Comparison of ENCODE assay signal across 7 cellular contexts in the genomic region with DNA sequence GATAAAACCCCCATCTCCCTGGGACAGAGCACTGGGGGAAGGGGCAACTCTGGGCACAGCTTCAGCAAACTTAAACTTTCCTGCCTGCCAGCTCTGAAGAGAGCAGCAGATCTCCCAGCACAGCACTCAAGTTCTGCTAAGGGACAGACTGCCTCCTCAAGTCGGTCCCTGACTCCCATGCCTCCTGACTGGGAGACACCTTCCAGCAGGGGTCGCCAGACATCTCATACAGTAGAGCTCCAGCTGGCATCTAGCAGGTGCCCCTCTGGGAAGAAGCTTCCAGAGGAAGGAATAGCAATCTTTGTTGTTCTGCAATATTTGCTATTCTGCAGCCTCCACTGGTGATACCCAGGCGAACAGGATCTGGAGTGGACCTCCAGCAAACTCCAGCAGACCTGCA.
DNase-seq lines count a peak whose midpoint lies in the region; TF ChIP-seq lines count a peak whose summit lies in the region.
"Not testable (repeated sequence)": the region's sequence is repeated elsewhere in the genome, so short reads cannot be mapped to it uniquely, and the experiment has no call there.

No MANE protein-coding gene starts in this region.

- not testable (repeated sequence) for H3K4me1 Mint-ChIP-seq in MCF 10A (ENCODE audit: insufficient read depth, unreplicated experiment)

- not testable (repeated sequence) for DNase-seq in GM13976 (ENCODE audit: low spot score); LNCaP clone FGC (ENCODE audit: low read depth); fibroblast of the aortic adventitia (ENCODE audit: low read depth)
- DNase-seq in OCI-LY7 (ENCODE audit: low spot score), result peak; percentile 3
- peak; percentile 27 for DNase-seq in WERI-Rb-1
- DNase-seq in MCF 10A (ENCODE audit: unreplicated experiment), result peak; percentile 4

- not testable (repeated sequence) for H3K36me3 ChIP-seq in DOHH2 (ENCODE audit: control insufficient read depth, low read length); OCI-LY7 (ENCODE audit: insufficient read depth, low read length); WERI-Rb-1

- not testable (repeated sequence) for BruUV-seq in OCI-LY7 (replicated peaks; lab: Mats Ljungman, UMichigan); MCF 10A (replicated peaks; lab: Mats Ljungman, UMichigan)

- not testable (repeated sequence) for H3K36me3 Mint-ChIP-seq in MCF 10A (ENCODE audit: insufficient read depth, unreplicated experiment)

- not testable (repeated sequence) for H3K79me2 ChIP-seq in DOHH2 (ENCODE audit: control insufficient read depth, low read length); OCI-LY7 (ENCODE audit: insufficient read depth, low read depth, low read length)

- not testable (repeated sequence) for H3K27me3 Mint-ChIP-seq in MCF 10A (ENCODE audit: insufficient read depth, unreplicated experiment)

- not testable (repeated sequence) for H3K27ac ChIP-seq in DOHH2 (ENCODE audit: low read depth, low read length); OCI-LY7 (ENCODE audit: low read depth, low read length, poor library complexity, severe bottlenecking); WERI-Rb-1

- H3K9me2 ChIP-seq in DOHH2 (replicated peaks; ENCODE audit: control insufficient read depth, low read length); OCI-LY7 (ENCODE audit: insufficient read depth, low read length): not testable (repeated sequence)

- in situ Hi-C loops in GM13976 (cut with MboI; ENCODE audit: low sequenced_read_pairs, unreplicated experiment), result not testable (repeated sequence)

- H3K27ac Mint-ChIP-seq in MCF 10A (ENCODE audit: low read depth, unreplicated experiment), result not testable (repeated sequence)

- CTCF ChIA-PET in OCI-LY7 (lab: Charles Lee; ENCODE audit: unreplicated experiment); MCF 10A (lab: Yijun Ruan, JAX): not testable (repeated sequence)

- TF ChIP-seq CTCF in DOHH2 (IDR thresholded peaks at IDR 0.05; ENCODE audit: low read depth, low read length, poor library complexity, severe bottlenecking) (peak; percentile 18), GM13976 (IDR thresholded peaks at IDR 0.05; ENCODE audit: borderline replicate concordance, control extremely low read depth, extremely low read depth, insufficient read depth, missing control alignments) (peak; percentile 16), LNCaP clone FGC (IDR thresholded peaks at IDR 0.05; ENCODE audit: control insufficient read depth, extremely low read depth, insufficient read depth) (peak; percentile 30), OCI-LY7 (conservative IDR thresholded peaks at IDR 0.05; ENCODE audit: low read length) (peak; percentile 32; the same call in 1 of the 2 replicates), fibroblast of the aortic adventitia (IDR thresholded peaks at IDR 0.05; ENCODE audit: insufficient read depth, low read length) (peak; percentile 15)
- TF ChIP-seq CTCF in WERI-Rb-1 (IDR thresholded peaks at IDR 0.05; ENCODE audit: low read depth, low read length); MCF 10A (IDR thresholded peaks at IDR 0.05; ENCODE audit: unreplicated experiment): not testable (repeated sequence)

- H4K20me1 ChIP-seq in DOHH2 (ENCODE audit: control insufficient read depth, insufficient read depth, low read depth, low read length); OCI-LY7 (ENCODE audit: insufficient read depth, low read length): not testable (repeated sequence)

- POLR2A ChIA-PET in OCI-LY7 (lab: Charles Lee); MCF 10A (lab: Yijun Ruan, JAX): not testable (repeated sequence)

- not testable (repeated sequence) for H3K4me3 ChIP-seq in DOHH2 (ENCODE audit: low read length); LNCaP clone FGC (ENCODE audit: low read depth, low read length); OCI-LY7 (ENCODE audit: low read depth, low read length, poor library complexity, severe bottlenecking); WERI-Rb-1 (ENCODE audit: low read depth, low read length); fibroblast of the aortic adventitia (ENCODE audit: low read depth, low read length)

- H3K4me2 ChIP-seq in DOHH2 (ENCODE audit: low read length); OCI-LY7 (ENCODE audit: low read length): not testable (repeated sequence)

- H3K9me3 ChIP-seq in DOHH2 (ENCODE audit: control insufficient read depth, insufficient read depth, low read length); OCI-LY7 (ENCODE audit: low read length); WERI-Rb-1 (ENCODE audit: severe bottlenecking): not testable (repeated sequence)

- intact Hi-C loops in OCI-LY7 (cut with micrococcal nuclease; ENCODE audit: unreplicated experiment); MCF 10A (cut with micrococcal nuclease): not testable (repeated sequence)

- peaks cover 17% of the 10 kb centered on the region for H3K9me3 Mint-ChIP-seq in MCF 10A (ENCODE audit: unreplicated experiment)

- not testable (repeated sequence) for H2AFZ ChIP-seq in OCI-LY7 (ENCODE audit: low read length)

- H3F3A ChIP-seq in DOHH2 (ENCODE audit: control insufficient read depth, insufficient read depth), result not testable (repeated sequence)

- not testable (repeated sequence) for H3K27me3 ChIP-seq in DOHH2 (ENCODE audit: control insufficient read depth, low read length); WERI-Rb-1 (ENCODE audit: insufficient read depth, low read depth, severe bottlenecking)

- H3K4me3 Mint-ChIP-seq in MCF 10A (ENCODE audit: unreplicated experiment), result not testable (repeated sequence)

- H3K4me1 ChIP-seq in DOHH2 (ENCODE audit: control insufficient read depth, low read length); OCI-LY7 (ENCODE audit: insufficient read depth, low read length, poor library complexity, severe bottlenecking): not testable (repeated sequence)
